11 cellular contexts compared by ENCODE assay signal in the genomic region with DNA sequence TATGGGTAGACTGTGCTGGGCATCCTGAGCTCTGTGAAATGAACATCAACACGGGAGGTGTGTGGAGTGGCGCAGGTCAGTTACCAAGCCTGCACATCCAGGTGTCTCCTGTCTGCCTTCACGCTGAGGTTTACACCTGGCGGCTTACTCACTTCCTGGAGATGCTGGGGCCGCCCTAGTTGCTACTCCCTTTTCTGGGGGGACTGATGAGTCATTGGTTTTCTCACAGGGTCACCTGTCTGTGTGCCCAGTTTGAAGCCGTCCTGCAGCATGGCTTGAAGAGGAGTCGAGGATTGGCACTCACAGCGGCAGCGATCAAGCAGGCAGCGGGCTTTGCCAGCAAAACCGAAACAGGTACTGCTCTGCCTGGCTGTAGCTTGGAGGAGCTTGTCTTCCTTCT. TPM values are rescaled to one million over a fixed set of nuclear protein-coding genes. Genes with fewer than 3 reads are reported as not detected.
DNase-seq lines count a peak whose midpoint lies in the region; ATAC-seq and TF ChIP-seq lines count a peak whose summit lies in the region.
"Had no signal": no experiment of that assay in that cellular context is flagged by ENCODE, and none has a peak within 500 bp of the region (broad histone marks: within the 10 kb centered on the region; RNA-seq: fewer than 3 reads in every experiment).

No MANE protein-coding gene starts in this region.

- peaks cover 62% of the 10 kb centered on the region for H3K4me1 Mint-ChIP-seq in Calu3 (ENCODE audit: low read depth, unreplicated experiment)

- intact Hi-C loops in Calu3 (cut with micrococcal nuclease; ENCODE audit: unreplicated experiment), result no loop called here

- H3K27ac Mint-ChIP-seq in Calu3 (ENCODE audit: unreplicated experiment), result peak overlapping the region; percentile 72
- H3K27ac Mint-ChIP-seq: HFFc6 had no signal

- H3K36me3 Mint-ChIP-seq in Calu3 (ENCODE audit: insufficient read depth, unreplicated experiment), result peaks cover 14% of the 10 kb centered on the region

- BruUV-seq in Calu3 (replicated peaks; lab: Mats Ljungman, UMichigan), result no TSS peak

- DNase-seq in Calu3, result peak; percentile 71
- DNase-seq in NCI-H146 (lab: John Stamatoyannopoulos, UW), result peak; percentile 94
- DNase-seq in RPMI8226, result peak; percentile 97
- peak; percentile 30 for DNase-seq in iPS-NIHi7 (ENCODE audit: extremely low spot score)
- no peak for DNase-seq in NCI-H226
- no peak for DNase-seq in stimulated activated naive CD8-positive, alpha-beta T cell treated with anti-CD3 and anti-CD28 coated beads, Interleukin-15, Interleukin-2, amounts not matched to agents 100 U/mL and 50 U/mL, for 24 hours
- no peak for DNase-seq in HK-2 (ENCODE audit: unreplicated experiment)
- DNase-seq: HFFc6, left colon, nucleus accumbens had no signal

- H3K4me3 Mint-ChIP-seq in Calu3 (ENCODE audit: low read depth, unreplicated experiment), result peak overlapping the region; percentile 68
- H3K4me3 Mint-ChIP-seq: HFFc6 had no signal

- no peak for TF ChIP-seq CTCF in Calu3 (IDR thresholded peaks at IDR 0.05; ENCODE audit: unreplicated experiment)

- no peaks in the 10 kb centered on the region for H3K9me3 Mint-ChIP-seq in Calu3 (ENCODE audit: low read depth, unreplicated experiment)
- H3K9me3 Mint-ChIP-seq: HFFc6 had no signal

- CTCF ChIA-PET in Calu3 (lab: Charles Lee), result interaction anchor here (0.6 to 0.9 kb wide), 2 partner anchors 13 to 116 kb away, joined by 3 read pairs; no protein-coding TSS in a partner anchor

- no peak for ATAC-seq in HG03280 (IDR thresholded peaks at IDR 0.05; ENCODE audit: unreplicated experiment)
- no peak for ATAC-seq in stimulated activated naive CD8-positive, alpha-beta T cell treated with anti-CD3 and anti-CD28 coated beads, Interleukin-15, Interleukin-2, amounts not matched to agents 100 U/mL and 50 U/mL, for 24 hours
- ATAC-seq: left colon had no signal

- no peaks in the 10 kb centered on the region for H3K27me3 Mint-ChIP-seq in Calu3 (ENCODE audit: unreplicated experiment)

RNA-seq across cellular contexts. Expression of gene SNX29, which starts 50.6 kb away (rescaled TPM):
- total RNA-seq in Calu3 (2022), result 18.5 and 18.7 TPM in 2 replicates

Comparison
In these comparisons a context has a peak if more than half of its experiments do, and no peak if none do; other contexts are left out.
1. DNase-seq: peak in Calu3 (single experiment), NCI-H146 (single experiment), RPMI8226 (single experiment) and iPS-NIHi7 (single experiment); none in NCI-H226 (single experiment), stimulated activated naive CD8-positive, alpha-beta T cell treated with anti-CD3 and anti-CD28 coated beads, Interleukin-15, Interleukin-2, amounts not matched to agents 100 U/mL and 50 U/mL, for 24 hours (single experiment) and HK-2 (single experiment).